Comparison of ENCODE assay signal across 9 cellular contexts in genomic region chr16:3577302-3577752, GRCh38. TPM values are rescaled to one million over a fixed set of nuclear protein-coding genes. Genes with fewer than 3 reads are reported as not detected.
DNase-seq lines count a peak whose midpoint lies in the region; ATAC-seq and TF ChIP-seq lines count a peak whose summit lies in the region.
"Had no signal": no experiment of that assay in that cellular context is flagged by ENCODE, and none has a peak within 500 bp of the region (broad histone marks: within the 10 kb centered on the region; RNA-seq: fewer than 3 reads in every experiment).

A gene with protein sequence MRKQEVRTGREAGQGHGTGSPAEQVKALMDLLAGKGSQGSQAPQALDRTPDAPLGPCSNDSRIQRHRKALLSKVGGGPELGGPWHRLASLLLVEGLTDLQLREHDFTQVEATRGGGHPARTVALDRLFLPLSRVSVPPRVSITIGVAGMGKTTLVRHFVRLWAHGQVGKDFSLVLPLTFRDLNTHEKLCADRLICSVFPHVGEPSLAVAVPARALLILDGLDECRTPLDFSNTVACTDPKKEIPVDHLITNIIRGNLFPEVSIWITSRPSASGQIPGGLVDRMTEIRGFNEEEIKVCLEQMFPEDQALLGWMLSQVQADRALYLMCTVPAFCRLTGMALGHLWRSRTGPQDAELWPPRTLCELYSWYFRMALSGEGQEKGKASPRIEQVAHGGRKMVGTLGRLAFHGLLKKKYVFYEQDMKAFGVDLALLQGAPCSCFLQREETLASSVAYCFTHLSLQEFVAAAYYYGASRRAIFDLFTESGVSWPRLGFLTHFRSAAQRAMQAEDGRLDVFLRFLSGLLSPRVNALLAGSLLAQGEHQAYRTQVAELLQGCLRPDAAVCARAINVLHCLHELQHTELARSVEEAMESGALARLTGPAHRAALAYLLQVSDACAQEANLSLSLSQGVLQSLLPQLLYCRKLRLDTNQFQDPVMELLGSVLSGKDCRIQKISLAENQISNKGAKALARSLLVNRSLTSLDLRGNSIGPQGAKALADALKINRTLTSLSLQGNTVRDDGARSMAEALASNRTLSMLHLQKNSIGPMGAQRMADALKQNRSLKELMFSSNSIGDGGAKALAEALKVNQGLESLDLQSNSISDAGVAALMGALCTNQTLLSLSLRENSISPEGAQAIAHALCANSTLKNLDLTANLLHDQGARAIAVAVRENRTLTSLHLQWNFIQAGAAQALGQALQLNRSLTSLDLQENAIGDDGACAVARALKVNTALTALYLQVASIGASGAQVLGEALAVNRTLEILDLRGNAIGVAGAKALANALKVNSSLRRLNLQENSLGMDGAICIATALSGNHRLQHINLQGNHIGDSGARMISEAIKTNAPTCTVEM (minus strand): TSS chr16:3577403. CDS start chr16:3565036, 12,367 bp downstream.

- H3K27me3 Mint-ChIP-seq in neural crest cell (ENCODE audit: low read depth), result no peaks in the 10 kb centered on the region

- no peaks in the 10 kb centered on the region for H3K9me3 Mint-ChIP-seq in neural crest cell

- DNase-seq in GM06990 (ENCODE audit: extremely low read depth, insufficient read length) (peak; percentile 62), NOMO-1 treated with DMSO at 0.1 percent for 48 hours (lab: John Stamatoyannopoulos, UW; ENCODE audit: unreplicated experiment) (peak; percentile 25), neural crest cell (ENCODE audit: low read depth, low spot score) (no peak), islet precursor cell (no peak), EL (no peak)
- DNase-seq in activated effector memory CD4-positive, alpha-beta T cell treated with Interleukin-2 at 50 U/mL for 16 hours, result peak; percentile 43
- DNase-seq: PC-3 had no signal

- H3K4me3 ChIP-seq in GM06990 (replicated peaks; ENCODE audit: low read depth, low read length), result peak within 1 kb of the TSS; percentile 84

- H3K4me3 Mint-ChIP-seq in neural crest cell, result no peak within 1 kb of the TSS

- no peaks in the 10 kb centered on the region for H3K27me3 ChIP-seq in GM06990 (replicated peaks; ENCODE audit: control insufficient read depth, insufficient read depth, low read length)

- ATAC-seq in HG03457 (IDR thresholded peaks at IDR 0.05; ENCODE audit: unreplicated experiment) (no peak), HG02840 (IDR thresholded peaks at IDR 0.05; ENCODE audit: low FRiP score, unreplicated experiment) (no peak)
- ATAC-seq: PC-3 had no signal

- peaks cover 13% of the 10 kb centered on the region for H3K4me1 Mint-ChIP-seq in neural crest cell

- TF ChIP-seq CTCF in GM06990 (IDR thresholded peaks at IDR 0.05; ENCODE audit: insufficient read depth, low read length, poor library complexity, severe bottlenecking) (no peak), neural crest cell (conservative IDR thresholded peaks at IDR 0.05) (no peak)

- H3K36me3 Mint-ChIP-seq in neural crest cell (ENCODE audit: low read depth), result no peaks in the 10 kb centered on the region

- peaks cover under 1% of the 10 kb centered on the region; the same call in 1 of the 2 replicates for H3K36me3 ChIP-seq in GM06990 (ENCODE audit: control insufficient read depth, insufficient read depth, low read length)

- peak within 1 kb of the TSS; percentile 69 for H3K27ac Mint-ChIP-seq in neural crest cell (ENCODE audit: unreplicated experiment)

RNA-seq across cellular contexts. Expression of the gene that starts here (rescaled TPM):
- total RNA-seq in neural crest cell, result 0.18 TPM in 1 of 2 replicates, not detected in the other
- total RNA-seq: PC-3 had no signal

Comparison
In these comparisons a context has a peak if more than half of its experiments do, and no peak if none do; other contexts are left out.
1. DNase-seq: peak in GM06990 (single experiment), NOMO-1 treated with DMSO at 0.1 percent for 48 hours (single experiment) and activated effector memory CD4-positive, alpha-beta T cell treated with Interleukin-2 at 50 U/mL for 16 hours (single experiment); none in neural crest cell (single experiment), islet precursor cell (single experiment) and EL (single experiment).